Comparison of ENCODE assay signal across 28 cellular contexts in genomic region chr6:1834231-1834630, GRCh38.
"Had no signal": no experiment of that assay in that cellular context is flagged by ENCODE, and none has a peak within 500 bp of the region (broad histone marks: within the 10 kb centered on the region; RNA-seq: fewer than 3 reads in every experiment).

No MANE protein-coding gene starts in this region.

- H3K9me3 Mint-ChIP-seq: activated naive CD4-positive, alpha-beta T cell treated with anti-CD3 and anti-CD28 coated beads, Interleukin-2, amount 50 U/mL, for 72 hours; WTC11 had no signal

- H3K4me1 Mint-ChIP-seq: activated CD8-positive, alpha-beta memory T cell treated with anti-CD3 and anti-CD28 coated beads, Interleukin-2, amount 10 ng/mL, durations not matched to agents 7 days and 5 days; activated naive CD8-positive, alpha-beta T cell treated with anti-CD3 and anti-CD28 coated beads, Interleukin-2, amount 10 ng/mL, durations not matched to agents 7 days and 5 days had no signal

- ATAC-seq: activated CD8-positive, alpha-beta memory T cell treated with anti-CD3 and anti-CD28 coated beads, Interleukin-2, amount 10 ng/mL, durations not matched to agents 7 days and 5 days; activated CD8-positive, alpha-beta T cell treated with anti-CD3 and anti-CD28 coated beads, Interleukin-2, amount 10 ng/mL, durations not matched to agents 7 days and 5 days; activated naive CD4-positive, alpha-beta T cell treated with anti-CD3 and anti-CD28 coated beads, Interleukin-2, amount 50 U/mL, for 72 hours; esophagus mucosa; heart left ventricle had no signal

- H3K36me3 ChIP-seq: ascending aorta, breast epithelium, cardiac muscle cell, colonic mucosa, heart left ventricle had no signal

- H3K27me3 Mint-ChIP-seq: activated CD8-positive, alpha-beta memory T cell treated with anti-CD3 and anti-CD28 coated beads, Interleukin-2, amount 10 ng/mL, durations not matched to agents 7 days and 5 days; activated naive CD8-positive, alpha-beta T cell treated with anti-CD3 and anti-CD28 coated beads, Interleukin-2, amount 10 ng/mL, durations not matched to agents 7 days and 5 days had no signal

- H3K4me3 ChIP-seq: ascending aorta, breast epithelium, cardiac muscle cell, colonic mucosa, heart left ventricle had no signal

- H3K27me3 ChIP-seq: ascending aorta, breast epithelium, cardiac muscle cell, colonic mucosa, heart left ventricle had no signal

- H3K27ac ChIP-seq: breast epithelium, cardiac muscle cell, colonic mucosa, VCaP had no signal

- H3K9me3 ChIP-seq: ascending aorta, breast epithelium, colonic mucosa had no signal

- H3K4me3 Mint-ChIP-seq: activated CD8-positive, alpha-beta memory T cell treated with anti-CD3 and anti-CD28 coated beads, Interleukin-2, amount 10 ng/mL, durations not matched to agents 7 days and 5 days; activated CD8-positive, alpha-beta T cell treated with anti-CD3 and anti-CD28 coated beads, Interleukin-2, amount 10 ng/mL, durations not matched to agents 7 days and 5 days; activated naive CD4-positive, alpha-beta T cell treated with anti-CD3 and anti-CD28 coated beads for 36 hours; activated naive CD8-positive, alpha-beta T cell treated with anti-CD3 and anti-CD28 coated beads, Interleukin-2, amount 10 ng/mL, durations not matched to agents 7 days and 5 days; activated T-helper 1 cell treated with anti-CD3 and anti-CD28 coated beads, Interleukin-12 subunit alpha, Interleukin-12 subunit beta, Interleukin-2, Interleukin-4 antibody, amounts not matched to agents 30 ng/mL and 10 ng/mL and 1 ng/mL, durations not matched to agents 14 hours and 24 hours and 36 hours; WTC11 had no signal

- H3K36me3 Mint-ChIP-seq: activated naive CD4-positive, alpha-beta T cell treated with anti-CD3 and anti-CD28 coated beads, Interleukin-2, amount 50 U/mL, for 72 hours; brain; WTC11 had no signal

- H3K27ac Mint-ChIP-seq: activated CD8-positive, alpha-beta memory T cell treated with anti-CD3 and anti-CD28 coated beads, Interleukin-2, amount 10 ng/mL, durations not matched to agents 7 days and 5 days; activated CD8-positive, alpha-beta T cell treated with anti-CD3 and anti-CD28 coated beads, Interleukin-2, amount 10 ng/mL, durations not matched to agents 7 days and 5 days; activated naive CD4-positive, alpha-beta T cell treated with anti-CD3 and anti-CD28 coated beads for 36 hours; activated naive CD4-positive, alpha-beta T cell treated with anti-CD3 and anti-CD28 coated beads, Interleukin-2, amount 50 U/mL, for 72 hours; activated naive CD8-positive, alpha-beta T cell treated with anti-CD3 and anti-CD28 coated beads, Interleukin-2, amount 10 ng/mL, durations not matched to agents 7 days and 5 days; activated T-helper 1 cell treated with anti-CD3 and anti-CD28 coated beads, Interleukin-12 subunit alpha, Interleukin-12 subunit beta, Interleukin-2, Interleukin-4 antibody, amounts not matched to agents 30 ng/mL and 10 ng/mL and 1 ng/mL, durations not matched to agents 14 hours and 24 hours and 36 hours; activated T-helper 2 cell treated with anti-CD3 and anti-CD28 coated beads, Interferon-gamma antibody, Interleukin-2, Interleukin-4, amounts not matched to agents 10 μg/mL and 5 μg/mL and 100 μg/mL, durations not matched to agents 14 hours and 24 hours and 36 hours; brain had no signal

- DNase-seq: activated CD4-positive, alpha-beta T cell treated with anti-CD3 and anti-CD28 coated beads for 48 hours; activated CD4-positive, alpha-beta T cell treated with anti-CD3 and anti-CD28 coated beads, Interleukin-2, amount 50 U/mL, for 1 hour; activated CD4-positive, alpha-beta T cell treated with anti-CD3 and anti-CD28 coated beads, Interleukin-2, amount 50 U/mL, for 48 hours; activated CD8-positive, alpha-beta memory T cell treated with anti-CD3 and anti-CD28 coated beads, Interleukin-2, amount 10 ng/mL, durations not matched to agents 7 days and 5 days; activated CD8-positive, alpha-beta memory T cell treated with anti-CD3 and anti-CD28 coated beads, Interleukin-2, amount 50 U/mL, for 4 hours; activated CD8-positive, alpha-beta T cell treated with anti-CD3 and anti-CD28 coated beads, Interleukin-2, amount 10 ng/mL, durations not matched to agents 7 days and 5 days; activated effector memory CD4-positive, alpha-beta T cell treated with anti-CD3 and anti-CD28 coated beads, Interleukin-2, amount 50 U/mL, for 16 hours; activated naive CD4-positive, alpha-beta T cell treated with anti-CD3 and anti-CD28 coated beads for 36 hours; activated naive CD8-positive, alpha-beta T cell treated with anti-CD3 and anti-CD28 coated beads, Interleukin-2, amount 10 ng/mL, durations not matched to agents 7 days and 5 days; activated T-cell treated with anti-CD3 and anti-CD28 coated beads, Interleukin-2, amount 50 U/mL, for 1 hour; activated T-cell treated with anti-CD3 and anti-CD28 coated beads, Interleukin-2, amount 50 U/mL, for 48 hours; central memory CD4-positive, alpha-beta T cell; cerebellar nuclear complex; colonic mucosa; effector CD8-positive, alpha-beta T cell; foreskin fibroblast; heart left ventricle; T-helper 2 cell had no signal

- H3K4me1 ChIP-seq: breast epithelium, colonic mucosa had no signal
